ENCODE assay signal across 8 cellular contexts in the genomic region with DNA sequence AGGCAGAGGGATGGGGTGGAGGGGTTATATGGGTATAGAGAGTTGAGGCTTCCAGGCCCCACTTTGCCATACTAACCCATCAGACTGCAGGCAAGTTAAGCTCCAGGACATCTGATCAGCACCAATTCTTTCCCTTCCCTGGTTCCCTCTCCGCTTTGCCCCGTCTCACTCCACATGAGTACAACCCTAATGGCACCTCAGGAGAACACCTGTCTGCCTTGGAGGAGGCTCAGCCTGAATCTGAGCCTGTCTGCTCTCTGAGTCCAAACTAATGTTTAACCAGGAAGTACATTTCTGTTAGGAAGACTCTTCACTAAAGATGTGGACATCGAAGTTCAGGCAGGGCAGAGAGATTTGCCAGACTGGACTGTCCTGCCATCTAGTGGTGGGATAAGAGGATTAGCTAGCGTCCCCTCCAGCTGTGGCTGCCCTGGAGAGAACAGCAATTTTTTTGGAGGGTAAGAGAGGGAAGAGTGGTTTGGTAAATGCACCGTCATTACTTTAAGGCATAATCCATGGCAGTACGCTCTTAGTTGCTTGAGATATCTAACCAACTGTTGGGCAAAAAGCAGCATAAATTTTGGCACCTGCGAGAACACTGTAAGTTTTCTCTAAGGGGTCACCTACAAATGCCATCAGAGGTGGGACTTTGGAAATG. TPM values are rescaled to one million over a fixed set of nuclear protein-coding genes. Genes with fewer than 3 reads are reported as not detected.
DNase-seq lines count a peak whose midpoint lies in the region; ATAC-seq and TF ChIP-seq lines count a peak whose summit lies in the region.

No MANE protein-coding gene starts in this region.

- peak; percentile 72 for ATAC-seq in HG02885 (IDR thresholded peaks at IDR 0.05; ENCODE audit: poor library complexity, unreplicated experiment)
- ATAC-seq in activated B cell treated with CpG ODN at 0.5 μM for 24 hours (ENCODE audit: low read depth), result peak; percentile 94
- ATAC-seq in HG02642 (IDR thresholded peaks at IDR 0.05; ENCODE audit: poor library complexity, unreplicated experiment), result no peak

- intact Hi-C loops in activated B cell treated with CpG ODN at 0.5 μM for 24 hours (cut with micrococcal nuclease), result loop anchor here (1.0 kb wide), 4 partner anchors 68 to 217 kb away; no protein-coding TSS in a partner anchor

- H3K9me3 Mint-ChIP-seq in activated B cell treated with CpG ODN at 0.5 μM for 24 hours, result no peaks in the 10 kb centered on the region

- CTCF ChIA-PET in activated B cell treated with CpG ODN at 0.5 μM for 24 hours (lab: Charles Lee), result interaction anchor here (0.6 to 6.9 kb wide), 20 partner anchors 9 to 235 kb away, joined by 3 to 119 read pairs (median 4); no protein-coding TSS in a partner anchor

- POLR2A ChIA-PET in activated B cell treated with CpG ODN at 0.5 μM for 24 hours (lab: Charles Lee), result interaction anchor here (0.8 to 3.4 kb wide), 3 partner anchors 15 to 141 kb away, joined by 3 to 9 read pairs (median 3); partner anchors contain the start of gene UBB

- TF ChIP-seq CTCF in activated B cell treated with CpG ODN at 0.5 μM for 24 hours (IDR thresholded peaks at IDR 0.05), result peak; percentile 31

- H3K27ac Mint-ChIP-seq in activated B cell treated with CpG ODN at 0.5 μM for 24 hours, result no peak overlapping the region

- no peak overlapping the region for H3K4me3 Mint-ChIP-seq in activated B cell treated with CpG ODN at 0.5 μM for 24 hours

- peaks cover 6% of the 10 kb centered on the region for H3K4me1 Mint-ChIP-seq in activated B cell treated with CpG ODN at 0.5 μM for 24 hours

- H3K27me3 Mint-ChIP-seq in activated B cell treated with CpG ODN at 0.5 μM for 24 hours, result peaks cover 36% of the 10 kb centered on the region

- peak; percentile 89 for DNase-seq in ELR (ENCODE audit: low read depth)
- DNase-seq in NCI-H226, result peak; percentile 60
- peak; percentile 19 for DNase-seq in activated B cell treated with CpG ODN at 0.5 μM for 24 hours
- peak; percentile 62 for DNase-seq in central memory CD4-positive, alpha-beta T cell
- peak; percentile 86 for DNase-seq in kidney glomerular epithelial cell (lab: John Stamatoyannopoulos, UW)
- DNase-seq in stimulated activated CD4-positive, alpha-beta T cell treated with anti-CD3 and anti-CD28 coated beads, Interleukin-2, amount 100 ng/mL, for 4 hours (ENCODE audit: low read depth), result peak; percentile 52

- H3K36me3 Mint-ChIP-seq in activated B cell treated with CpG ODN at 0.5 μM for 24 hours (ENCODE audit: low read depth), result no peaks in the 10 kb centered on the region

RNA-seq across cellular contexts. Expression of gene LRRC75A, which starts 29.2 kb away (rescaled TPM):
- 0.54 and 0.98 TPM in 2 replicates for total RNA-seq in activated B cell treated with CpG ODN at 0.5 μM for 24 hours

RNA-seq across cellular contexts. Expression of gene ZNF287, which starts 47.8 kb away (rescaled TPM):
- 14.3 and 15.4 TPM in 2 replicates for total RNA-seq in activated B cell treated with CpG ODN at 0.5 μM for 24 hours

Comparison
In these comparisons a context has a peak if more than half of its experiments do, and no peak if none do; other contexts are left out.
1. DNase-seq: peak in every context shown above with its lines; median percentile 89 in ELR; 86 in kidney glomerular epithelial cell; 62 in central memory CD4-positive, alpha-beta T cell; 60 in NCI-H226; 52 in stimulated activated CD4-positive, alpha-beta T cell treated with anti-CD3 and anti-CD28 coated beads, Interleukin-2, amount 100 ng/mL, for 4 hours; 19 in activated B cell treated with CpG ODN at 0.5 μM for 24 hours.